In genomic region chr12:116278259-116278595, GRCh38 we compare ENCODE assay signal across 8 cellular contexts. TPM values are rescaled to one million over a fixed set of nuclear protein-coding genes. Genes with fewer than 3 reads are reported as not detected.
DNase-seq lines count a peak whose midpoint lies in the region; TF ChIP-seq lines count a peak whose summit lies in the region.

No MANE protein-coding gene starts in this region.

- H3K9me3 ChIP-seq in A673 (ENCODE audit: low read depth, low read length, poor library complexity, severe bottlenecking) = no peaks in the 10 kb centered on the region
- no peaks in the 10 kb centered on the region for H3K9me3 ChIP-seq in HUES64 (ENCODE audit: insufficient read depth, low read depth, low read length)
- H3K9me3 ChIP-seq in mucosa of stomach (ENCODE audit: control insufficient read depth, low read length) = no peaks in the 10 kb centered on the region

- CTCF ChIA-PET in A673 (lab: Charles Lee) = no interaction called here

- TF ChIP-seq CTCF in A673 (conservative IDR thresholded peaks at IDR 0.05; ENCODE audit: low read depth, low read length) = no peak
- TF ChIP-seq CTCF in cardiac fibroblast (IDR thresholded peaks at IDR 0.05; ENCODE audit: low read depth, low read length) = no peak

- H3K4me1 ChIP-seq in A673 (ENCODE audit: insufficient read depth, low read length, poor library complexity, severe bottlenecking) = peaks cover 24% of the 10 kb centered on the region
- H3K4me1 ChIP-seq in HUES64 (ENCODE audit: insufficient read depth, low read length) = peaks cover 41% of the 10 kb centered on the region
- H3K4me1 ChIP-seq in mucosa of stomach (ENCODE audit: control insufficient read depth, insufficient read depth, low read length) = no peaks in the 10 kb centered on the region

- BruUV-seq in A673 (replicated peaks; lab: Mats Ljungman, UMichigan) = no TSS peak

- no peaks in the 10 kb centered on the region for H3K27me3 ChIP-seq in A673 (replicated peaks; ENCODE audit: insufficient read depth, low read depth, low read length, poor library complexity)
- H3K27me3 ChIP-seq in HUES64 (ENCODE audit: insufficient read depth, low read length) = no peaks in the 10 kb centered on the region
- no peaks in the 10 kb centered on the region for H3K27me3 ChIP-seq in mucosa of stomach (ENCODE audit: control insufficient read depth, insufficient read depth, low read length)

- H3K9ac ChIP-seq in HUES64 (ENCODE audit: low read depth, low read length) (peak overlapping the region; percentile 87), mucosa of stomach (ENCODE audit: low read length) (peak overlapping the region; percentile 52)

- WGBS in HUES64 = 45% methylated on average over 10 of the region's 10 CpGs

- intact Hi-C loops in A673 (cut with micrococcal nuclease; ENCODE audit: unreplicated experiment) = loop anchor here (5.0 kb wide), 4 partner anchors 136 to 324 kb away; no protein-coding TSS in a partner anchor

- H3K4me3 ChIP-seq in A673 (ENCODE audit: low read depth, low read length, poor library complexity, severe bottlenecking) (peak overlapping the region; percentile 67), HUES64 (ENCODE audit: low read length) (peak overlapping the region; percentile 78), cardiac fibroblast (replicated peaks in 1 of 2; ENCODE audit: low read depth in 2 of 2, low read length in 2 of 2) (peak overlapping the region; percentile 27 to 46), mucosa of stomach (ENCODE audit: low read length) (no peak overlapping the region)

- DNase-seq in A673 (ENCODE audit: low spot score) (no peak), cardiac fibroblast (ENCODE audit: low read depth in 2 of 2) (no peak), NCI-H187 (lab: John Stamatoyannopoulos, UW) (no peak), AML-193 (lab: John Stamatoyannopoulos, UW) (no peak), GM03348 (ENCODE audit: low spot score) (no peak)
- no peak for DNase-seq in central memory CD4-positive, alpha-beta T cell

- peak overlapping the region; percentile 63 for H3K27ac ChIP-seq in A673 (ENCODE audit: low read depth, low read length, poor library complexity, severe bottlenecking)
- no peak overlapping the region; the same call in 1 of the 2 replicates for H3K27ac ChIP-seq in HUES64 (ENCODE audit: low read depth, low read length)

- POLR2A ChIA-PET in A673 (lab: Charles Lee; ENCODE audit: low non-redundant PET) = interaction anchor here (0.6 kb wide), 1 partner anchor 322 kb away, joined by 3 read pairs; no protein-coding TSS in a partner anchor

- H3K36me3 ChIP-seq in A673 (ENCODE audit: insufficient read depth, low read length, poor library complexity, severe bottlenecking) (no peaks in the 10 kb centered on the region), HUES64 (ENCODE audit: insufficient read depth, low read length) (no peaks in the 10 kb centered on the region), mucosa of stomach (ENCODE audit: control insufficient read depth, insufficient read depth, low read length) (no peaks in the 10 kb centered on the region)

RNA-seq across cellular contexts. Expression of gene MED13L, which starts 0.7 kb away (rescaled TPM):
- total RNA-seq in A673 (2021) = 88.0 and 94.1 TPM in 2 replicates
- polyA plus RNA-seq in HUES64 (2013, experiment 1 of 2) = 17.3 TPM
- 20.0 TPM for polyA plus RNA-seq in HUES64 (2013, experiment 2 of 2)
